20 cellular contexts compared by ENCODE assay signal in the genomic region with DNA sequence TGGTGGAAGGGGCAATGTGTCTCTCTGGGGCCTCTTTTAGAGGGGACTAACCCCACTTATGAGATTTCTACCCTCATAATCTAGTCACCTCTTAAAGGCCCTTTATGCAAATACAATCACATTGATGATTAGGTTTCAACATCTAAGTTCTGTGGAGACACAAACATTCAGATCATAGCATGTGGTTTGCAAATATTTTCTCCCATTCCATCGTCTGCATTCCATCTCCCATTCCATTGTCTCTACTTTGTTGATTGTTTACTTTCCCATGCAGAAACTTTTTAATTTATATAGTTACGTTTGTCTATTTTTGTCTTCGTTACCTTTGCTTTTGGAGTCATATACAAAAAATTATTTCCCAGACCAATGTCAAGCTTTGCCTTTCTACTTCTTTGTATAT.
DNase-seq lines count a peak whose midpoint lies in the region; TF ChIP-seq lines count a peak whose summit lies in the region.
"Had no signal": no experiment of that assay in that cellular context is flagged by ENCODE, and none has a peak within 500 bp of the region (broad histone marks: within the 10 kb centered on the region; RNA-seq: fewer than 3 reads in every experiment).

No MANE protein-coding gene starts in this region.

- H3K9me3 Mint-ChIP-seq in glutamatergic neuron (ENCODE audit: unreplicated experiment): no peaks in the 10 kb centered on the region

- H3K9me3 ChIP-seq in SJCRH30 (replicated peaks) (no peaks in the 10 kb centered on the region), trophoblast cell (ENCODE audit: insufficient read depth, low read depth, low read length) (no peaks in the 10 kb centered on the region)
- H3K9me3 ChIP-seq: A549, Peyer's patch had no signal

- no peaks in the 10 kb centered on the region for H3K27me3 ChIP-seq in SJCRH30
- H3K27me3 ChIP-seq in trophoblast cell (ENCODE audit: insufficient read depth, low read length): no peaks in the 10 kb centered on the region
- H3K27me3 ChIP-seq: Peyer's patch had no signal

- no CpG with 5 or more reads among the region's 3 CpGs for WGBS in trophoblast cell (ENCODE audit: extremely low coverage, insufficient coverage, insufficient read length)

- H3K27ac ChIP-seq in SJCRH30 (peak overlapping the region; percentile 8; the same call in 1 of the 2 replicates), trophoblast cell (ENCODE audit: low read depth, low read length) (no peak overlapping the region)
- H3K27ac ChIP-seq: A549, Peyer's patch had no signal

- H3K4me1 ChIP-seq in SJCRH30: peaks cover 7% of the 10 kb centered on the region
- H3K4me1 ChIP-seq in trophoblast cell (ENCODE audit: control insufficient read depth in 1 of 2, insufficient read depth in 2 of 2, low read length in 2 of 2): peaks cover 0 to 2% of the 10 kb centered on the region in 2 experiments
- H3K4me1 ChIP-seq: A549, Peyer's patch had no signal

- H3K4me3 ChIP-seq in SJCRH30: no peak overlapping the region
- H3K4me3 ChIP-seq in trophoblast cell (ENCODE audit: low read depth, low read length): no peak overlapping the region
- H3K4me3 ChIP-seq: A549, Peyer's patch had no signal

- no peaks in the 10 kb centered on the region for H3K36me3 Mint-ChIP-seq in glutamatergic neuron (ENCODE audit: unreplicated experiment)

- H2BK5ac ChIP-seq in trophoblast cell (ENCODE audit: low read depth, low read length, poor library complexity): no peak overlapping the region

- peak; percentile 77 for DNase-seq in EH (ENCODE audit: low read depth)
- no peak for DNase-seq in SJCRH30
- peak; percentile 44 for DNase-seq in dedifferentiated amniotic fluid mesenchymal stem cell (ENCODE audit: extremely low spot score)
- peak; percentile 47 for DNase-seq in non-pigmented ciliary epithelial cell (ENCODE audit: low read depth)
- DNase-seq in hypothalamus (lab: John Stamatoyannopoulos, UW): no peak
- DNase-seq in SKM-1 treated with dmso at 0.1 percent for 144 hours (lab: John Stamatoyannopoulos, UW; ENCODE audit: unreplicated experiment): no peak
- DNase-seq in glutamatergic neuron: no peak
- no peak for DNase-seq in trophoblast cell
- DNase-seq: CD4-positive, alpha-beta T cell; DMS79; GF-D8; H7; Kasumi-1; NCI-H1417; NCI-H2029; NCI-H2171 treated with DMSO at 0.1 percent for 48 hours; NCI-H510A treated with DMSO at 0.1 percent for 48 hours; Peyer's patch; SHP77 had no signal

- H3K23ac ChIP-seq in trophoblast cell (ENCODE audit: low read length): no peak overlapping the region

- H3K4me2 ChIP-seq in trophoblast cell (ENCODE audit: low read length): no peak overlapping the region
- H3K4me2 ChIP-seq: A549 had no signal

- H3K27me3 Mint-ChIP-seq in glutamatergic neuron (ENCODE audit: unreplicated experiment): no peaks in the 10 kb centered on the region
- H3K27me3 Mint-ChIP-seq: CD4-positive, alpha-beta T cell had no signal

- H4K12ac ChIP-seq in trophoblast cell (ENCODE audit: low read depth, low read length): no peak overlapping the region

- H2AK5ac ChIP-seq in trophoblast cell (ENCODE audit: low read length): no peak overlapping the region

- H3K9ac ChIP-seq in trophoblast cell (ENCODE audit: low read length): no peak overlapping the region

- no peak overlapping the region for H3K18ac ChIP-seq in trophoblast cell (ENCODE audit: low read length)

- no peak overlapping the region for H3K14ac ChIP-seq in trophoblast cell (ENCODE audit: low read length)

- no peaks in the 10 kb centered on the region for H3K79me1 ChIP-seq in trophoblast cell (ENCODE audit: low read length)

- no peak overlapping the region for H4K8ac ChIP-seq in trophoblast cell (ENCODE audit: low read depth, low read length)

- no peak overlapping the region for H3K4ac ChIP-seq in trophoblast cell (ENCODE audit: low read depth, low read length)

- H2BK120ac ChIP-seq in trophoblast cell (ENCODE audit: insufficient read depth, low read length, poor library complexity): no peak overlapping the region

- no peak overlapping the region for H2BK12ac ChIP-seq in trophoblast cell (ENCODE audit: low read length)

- H3K36me3 ChIP-seq in SJCRH30 (no peaks in the 10 kb centered on the region), trophoblast cell (ENCODE audit: control insufficient read depth in 1 of 2, insufficient read depth in 2 of 2, low read length in 2 of 2) (no peaks in the 10 kb centered on the region)
- H3K36me3 ChIP-seq: Peyer's patch had no signal

- no peak overlapping the region for H4K91ac ChIP-seq in trophoblast cell (ENCODE audit: low read depth, low read length)

- no peak overlapping the region for H3K4me3 Mint-ChIP-seq in glutamatergic neuron (ENCODE audit: unreplicated experiment)
- H3K4me3 Mint-ChIP-seq: CD4-positive, alpha-beta T cell had no signal

- H3K27ac Mint-ChIP-seq in glutamatergic neuron (ENCODE audit: unreplicated experiment): no peak overlapping the region
- H3K27ac Mint-ChIP-seq: CD4-positive, alpha-beta T cell had no signal

- H3K79me2 ChIP-seq in trophoblast cell (ENCODE audit: control insufficient read depth, insufficient read depth, low read length, poor library complexity): no peaks in the 10 kb centered on the region

- H3K4me1 Mint-ChIP-seq in glutamatergic neuron (ENCODE audit: low read depth, unreplicated experiment): no peaks in the 10 kb centered on the region

- no peak for TF ChIP-seq CTCF in glutamatergic neuron (IDR thresholded peaks at IDR 0.05; ENCODE audit: partially characterized antibody, unreplicated experiment)

- no peak overlapping the region for H2AFZ ChIP-seq in trophoblast cell (ENCODE audit: insufficient read depth, low read length, poor library complexity)

Comparison
In these comparisons a context has a peak if more than half of its experiments do, and no peak if none do; other contexts are left out.
1. DNase-seq: peak in EH (single experiment), dedifferentiated amniotic fluid mesenchymal stem cell (single experiment) and non-pigmented ciliary epithelial cell (single experiment); none in SJCRH30 (0 of 2), hypothalamus (0 of 51), SKM-1 treated with dmso at 0.1 percent for 144 hours (single experiment), glutamatergic neuron (single experiment) and trophoblast cell (0 of 2).